In the genomic region with DNA sequence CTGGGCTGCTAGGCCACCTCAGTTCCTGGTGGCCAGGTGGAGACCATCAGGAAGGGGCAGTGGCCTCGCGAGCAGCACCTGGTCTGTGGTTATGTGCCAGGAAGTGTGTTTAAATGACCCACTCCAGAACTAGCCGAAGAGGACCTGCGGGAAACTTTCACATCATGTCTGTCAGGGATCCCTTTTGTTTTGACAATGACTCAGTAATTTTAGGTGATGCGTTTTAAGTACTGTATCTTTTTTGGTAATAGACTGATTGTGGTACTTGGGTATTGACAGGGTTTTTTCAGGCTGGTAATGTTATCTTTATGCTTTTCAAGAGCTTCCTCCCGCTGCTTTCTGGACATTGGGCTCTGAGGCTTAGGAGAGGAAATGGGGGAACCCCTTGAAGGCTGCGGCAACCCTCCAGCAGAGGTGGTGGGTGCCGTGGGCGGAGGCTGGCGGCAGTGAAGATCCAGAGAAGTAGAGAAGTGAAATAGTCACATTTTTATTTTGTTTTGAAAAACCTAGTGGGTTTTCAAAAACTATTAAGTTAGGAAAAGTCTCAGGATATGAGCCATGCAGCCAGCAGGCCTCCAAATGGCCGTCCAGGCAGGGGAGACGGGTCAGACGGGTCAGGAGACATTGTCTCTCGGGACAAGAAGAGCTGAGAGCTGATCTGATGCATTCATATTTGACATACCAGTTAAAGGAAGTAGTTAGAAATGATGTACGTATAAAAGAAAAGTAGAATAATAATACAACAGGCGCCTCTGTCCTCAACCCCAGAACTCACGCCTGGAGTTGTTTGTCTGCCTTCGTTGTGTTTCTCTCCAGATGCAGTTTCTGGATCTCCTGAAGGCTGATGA, we compare ENCODE assay signal across 1 cellular context.
TF ChIP-seq lines count a peak whose summit lies in the region.

No MANE protein-coding gene starts in this region.

TF ChIP-seq in GM12878, 131 proteins besides CTCF, POLR2A, EP300 and RAD21 (continued from another document and continues in another):
- TF ChIP-seq SIN3A (IDR thresholded peaks at IDR 0.05; ENCODE audit: low read depth, low read length) (no peak), TAF1 (IDR thresholded peaks at IDR 0.05; ENCODE audit: borderline replicate concordance, low read depth, low read length) (no peak), FOS (IDR thresholded peaks at IDR 0.05; ENCODE audit: borderline replicate concordance, extremely low read depth, insufficient read length) (no peak), EED (IDR thresholded peaks at IDR 0.05; ENCODE audit: low read depth) (no peak), SMAD1 (IDR thresholded peaks at IDR 0.05; ENCODE audit: low read depth, partially characterized antibody) (no peak), SUZ12 (IDR thresholded peaks at IDR 0.05; ENCODE audit: unreplicated experiment) (no peak), TBL1XR1 (IDR thresholded peaks at IDR 0.05; ENCODE audit: low read depth, low read length) (no peak), CEBPB (IDR thresholded peaks at IDR 0.05; ENCODE audit: borderline replicate concordance in 1 of 2, low read depth in 2 of 2, low read length in 2 of 2) (no peak), MEF2A (IDR thresholded peaks at IDR 0.05; ENCODE audit: insufficient read depth, low read depth, low read length) (no peak), POU2F2 (IDR thresholded peaks at IDR 0.05; ENCODE audit: borderline replicate concordance, low read depth, low read length) (no peak), MTA3 (IDR thresholded peaks at IDR 0.05; ENCODE audit: borderline replicate concordance, low read length) (no peak), IKZF1 (conservative IDR thresholded peaks at IDR 0.05) (peak; percentile 32; the same call in 1 of the 2 replicates), LARP7 (IDR thresholded peaks at IDR 0.05) (no peak), CHD2 (IDR thresholded peaks at IDR 0.05; ENCODE audit: borderline replicate concordance, low read depth, low read length) (no peak), TCF7 (IDR thresholded peaks at IDR 0.05; ENCODE audit: borderline replicate concordance) (no peak), NR2F1 (conservative IDR thresholded peaks at IDR 0.05) (0 out of 2 replicates have a peak, but pooled peaks have one; percentile 31), DPF2 (IDR thresholded peaks at IDR 0.05) (0 out of 2 replicates have a peak, but pooled peaks have one; percentile 19), RUNX3 (IDR thresholded peaks at IDR 0.05; ENCODE audit: low read length) (peak; percentile 57), SREBF2 (IDR thresholded peaks at IDR 0.05; ENCODE audit: low read length) (no peak), NRF1 (conservative IDR thresholded peaks at IDR 0.05; ENCODE audit: low read depth, low read length) (no peak), FOXK2 (IDR thresholded peaks at IDR 0.05) (no peak), MYB (IDR thresholded peaks at IDR 0.05; ENCODE audit: borderline replicate concordance, low read depth, low read length) (no peak), USF2 (IDR thresholded peaks at IDR 0.05; ENCODE audit: borderline replicate concordance, low read depth, low read length) (no peak), KDM1A (IDR thresholded peaks at IDR 0.05; ENCODE audit: borderline replicate concordance) (no peak), NFXL1 (IDR thresholded peaks at IDR 0.05; ENCODE audit: borderline replicate concordance) (no peak), NFYA (IDR thresholded peaks at IDR 0.05; ENCODE audit: borderline replicate concordance, low read depth, low read length) (no peak), KLF5 (IDR thresholded peaks at IDR 0.05; ENCODE audit: partially characterized antibody) (no peak), ZNF207 (IDR thresholded peaks at IDR 0.05; ENCODE audit: borderline replicate concordance) (no peak), IKZF2 (IDR thresholded peaks at IDR 0.05) (peak; percentile 24 to 38; a peak in 2 of 4 replicates), TCF12 (IDR thresholded peaks at IDR 0.05; ENCODE audit: low read depth, low read length) (peak; percentile 57; the same call in 1 of the 2 replicates), MYC (IDR thresholded peaks at IDR 0.05; ENCODE audit: insufficient read depth, insufficient read length, insufficient replicate concordance, low read length, severe bottlenecking) (no peak), CBFB (IDR thresholded peaks at IDR 0.05; ENCODE audit: low read depth) (no peak), SP1 (IDR thresholded peaks at IDR 0.05; ENCODE audit: low read depth, low read length) (no peak), SUPT20H (IDR thresholded peaks at IDR 0.05; ENCODE audit: borderline replicate concordance, control insufficient read depth, low read depth, low read length) (no peak)
- TF ChIP-seq, protein P1, sequence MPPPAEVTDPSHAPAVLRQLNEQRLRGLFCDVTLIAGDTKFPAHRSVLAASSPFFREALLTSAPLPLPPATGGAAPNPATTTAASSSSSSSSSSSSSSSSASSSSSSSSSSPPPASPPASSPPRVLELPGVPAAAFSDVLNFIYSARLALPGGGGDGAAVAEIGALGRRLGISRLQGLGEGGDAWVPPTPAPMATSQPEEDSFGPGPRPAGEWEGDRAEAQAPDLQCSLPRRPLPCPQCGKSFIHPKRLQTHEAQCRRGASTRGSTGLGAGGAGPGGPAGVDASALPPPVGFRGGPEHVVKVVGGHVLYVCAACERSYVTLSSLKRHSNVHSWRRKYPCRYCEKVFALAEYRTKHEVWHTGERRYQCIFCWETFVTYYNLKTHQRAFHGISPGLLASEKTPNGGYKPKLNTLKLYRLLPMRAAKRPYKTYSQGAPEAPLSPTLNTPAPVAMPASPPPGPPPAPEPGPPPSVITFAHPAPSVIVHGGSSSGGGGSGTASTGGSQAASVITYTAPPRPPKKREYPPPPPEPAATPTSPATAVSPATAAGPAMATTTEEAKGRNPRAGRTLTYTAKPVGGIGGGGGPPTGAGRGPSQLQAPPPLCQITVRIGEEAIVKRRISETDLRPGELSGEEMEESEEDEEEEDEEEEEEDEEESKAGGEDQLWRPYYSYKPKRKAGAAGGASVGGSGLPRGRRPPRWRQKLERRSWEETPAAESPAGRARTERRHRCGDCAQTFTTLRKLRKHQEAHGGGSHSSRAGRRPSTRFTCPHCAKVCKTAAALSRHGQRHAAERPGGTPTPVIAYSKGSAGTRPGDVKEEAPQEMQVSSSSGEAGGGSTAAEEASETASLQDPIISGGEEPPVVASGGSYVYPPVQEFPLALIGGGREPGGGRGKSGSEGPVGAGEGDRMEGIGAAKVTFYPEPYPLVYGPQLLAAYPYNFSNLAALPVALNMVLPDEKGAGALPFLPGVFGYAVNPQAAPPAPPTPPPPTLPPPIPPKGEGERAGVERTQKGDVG (CRISPR knock-in tag; IDR thresholded peaks at IDR 0.05) = no peak
- TF ChIP-seq, protein P2, sequence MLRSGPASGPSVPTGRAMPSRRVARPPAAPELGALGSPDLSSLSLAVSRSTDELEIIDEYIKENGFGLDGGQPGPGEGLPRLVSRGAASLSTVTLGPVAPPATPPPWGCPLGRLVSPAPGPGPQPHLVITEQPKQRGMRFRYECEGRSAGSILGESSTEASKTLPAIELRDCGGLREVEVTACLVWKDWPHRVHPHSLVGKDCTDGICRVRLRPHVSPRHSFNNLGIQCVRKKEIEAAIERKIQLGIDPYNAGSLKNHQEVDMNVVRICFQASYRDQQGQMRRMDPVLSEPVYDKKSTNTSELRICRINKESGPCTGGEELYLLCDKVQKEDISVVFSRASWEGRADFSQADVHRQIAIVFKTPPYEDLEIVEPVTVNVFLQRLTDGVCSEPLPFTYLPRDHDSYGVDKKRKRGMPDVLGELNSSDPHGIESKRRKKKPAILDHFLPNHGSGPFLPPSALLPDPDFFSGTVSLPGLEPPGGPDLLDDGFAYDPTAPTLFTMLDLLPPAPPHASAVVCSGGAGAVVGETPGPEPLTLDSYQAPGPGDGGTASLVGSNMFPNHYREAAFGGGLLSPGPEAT (IDR thresholded peaks at IDR 0.05; ENCODE audit: low read depth) = 0 out of 2 replicates have a peak, but pooled peaks have one; percentile 33
- TF ChIP-seq, protein P3, sequence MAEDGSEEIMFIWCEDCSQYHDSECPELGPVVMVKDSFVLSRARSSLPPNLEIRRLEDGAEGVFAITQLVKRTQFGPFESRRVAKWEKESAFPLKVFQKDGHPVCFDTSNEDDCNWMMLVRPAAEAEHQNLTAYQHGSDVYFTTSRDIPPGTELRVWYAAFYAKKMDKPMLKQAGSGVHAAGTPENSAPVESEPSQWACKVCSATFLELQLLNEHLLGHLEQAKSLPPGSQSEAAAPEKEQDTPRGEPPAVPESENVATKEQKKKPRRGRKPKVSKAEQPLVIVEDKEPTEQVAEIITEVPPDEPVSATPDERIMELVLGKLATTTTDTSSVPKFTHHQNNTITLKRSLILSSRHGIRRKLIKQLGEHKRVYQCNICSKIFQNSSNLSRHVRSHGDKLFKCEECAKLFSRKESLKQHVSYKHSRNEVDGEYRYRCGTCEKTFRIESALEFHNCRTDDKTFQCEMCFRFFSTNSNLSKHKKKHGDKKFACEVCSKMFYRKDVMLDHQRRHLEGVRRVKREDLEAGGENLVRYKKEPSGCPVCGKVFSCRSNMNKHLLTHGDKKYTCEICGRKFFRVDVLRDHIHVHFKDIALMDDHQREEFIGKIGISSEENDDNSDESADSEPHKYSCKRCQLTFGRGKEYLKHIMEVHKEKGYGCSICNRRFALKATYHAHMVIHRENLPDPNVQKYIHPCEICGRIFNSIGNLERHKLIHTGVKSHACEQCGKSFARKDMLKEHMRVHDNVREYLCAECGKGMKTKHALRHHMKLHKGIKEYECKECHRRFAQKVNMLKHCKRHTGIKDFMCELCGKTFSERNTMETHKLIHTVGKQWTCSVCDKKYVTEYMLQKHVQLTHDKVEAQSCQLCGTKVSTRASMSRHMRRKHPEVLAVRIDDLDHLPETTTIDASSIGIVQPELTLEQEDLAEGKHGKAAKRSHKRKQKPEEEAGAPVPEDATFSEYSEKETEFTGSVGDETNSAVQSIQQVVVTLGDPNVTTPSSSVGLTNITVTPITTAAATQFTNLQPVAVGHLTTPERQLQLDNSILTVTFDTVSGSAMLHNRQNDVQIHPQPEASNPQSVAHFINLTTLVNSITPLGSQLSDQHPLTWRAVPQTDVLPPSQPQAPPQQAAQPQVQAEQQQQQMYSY (CRISPR knock-in tag; IDR thresholded peaks at IDR 0.05) = no peak
- TF ChIP-seq, protein P4, sequence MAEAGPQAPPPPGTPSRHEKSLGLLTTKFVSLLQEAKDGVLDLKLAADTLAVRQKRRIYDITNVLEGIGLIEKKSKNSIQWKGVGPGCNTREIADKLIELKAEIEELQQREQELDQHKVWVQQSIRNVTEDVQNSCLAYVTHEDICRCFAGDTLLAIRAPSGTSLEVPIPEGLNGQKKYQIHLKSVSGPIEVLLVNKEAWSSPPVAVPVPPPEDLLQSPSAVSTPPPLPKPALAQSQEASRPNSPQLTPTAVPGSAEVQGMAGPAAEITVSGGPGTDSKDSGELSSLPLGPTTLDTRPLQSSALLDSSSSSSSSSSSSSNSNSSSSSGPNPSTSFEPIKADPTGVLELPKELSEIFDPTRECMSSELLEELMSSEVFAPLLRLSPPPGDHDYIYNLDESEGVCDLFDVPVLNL (IDR thresholded peaks at IDR 0.05; ENCODE audit: low read depth, low read length) = no peak
- TF ChIP-seq, protein P5, sequence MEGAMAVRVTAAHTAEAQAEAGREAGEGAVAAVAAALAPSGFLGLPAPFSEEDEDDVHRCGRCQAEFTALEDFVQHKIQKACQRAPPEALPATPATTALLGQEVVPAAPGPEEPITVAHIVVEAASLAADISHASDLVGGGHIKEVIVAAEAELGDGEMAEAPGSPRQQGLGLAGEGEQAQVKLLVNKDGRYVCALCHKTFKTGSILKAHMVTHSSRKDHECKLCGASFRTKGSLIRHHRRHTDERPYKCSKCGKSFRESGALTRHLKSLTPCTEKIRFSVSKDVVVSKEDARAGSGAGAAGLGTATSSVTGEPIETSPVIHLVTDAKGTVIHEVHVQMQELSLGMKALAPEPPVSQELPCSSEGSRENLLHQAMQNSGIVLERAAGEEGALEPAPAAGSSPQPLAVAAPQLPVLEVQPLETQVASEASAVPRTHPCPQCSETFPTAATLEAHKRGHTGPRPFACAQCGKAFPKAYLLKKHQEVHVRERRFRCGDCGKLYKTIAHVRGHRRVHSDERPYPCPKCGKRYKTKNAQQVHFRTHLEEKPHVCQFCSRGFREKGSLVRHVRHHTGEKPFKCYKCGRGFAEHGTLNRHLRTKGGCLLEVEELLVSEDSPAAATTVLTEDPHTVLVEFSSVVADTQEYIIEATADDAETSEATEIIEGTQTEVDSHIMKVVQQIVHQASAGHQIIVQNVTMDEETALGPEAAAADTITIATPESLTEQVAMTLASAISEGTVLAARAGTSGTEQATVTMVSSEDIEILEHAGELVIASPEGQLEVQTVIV (IDR thresholded peaks at IDR 0.05; ENCODE audit: borderline replicate concordance, partially characterized antibody) = no peak
- TF ChIP-seq, protein P6, sequence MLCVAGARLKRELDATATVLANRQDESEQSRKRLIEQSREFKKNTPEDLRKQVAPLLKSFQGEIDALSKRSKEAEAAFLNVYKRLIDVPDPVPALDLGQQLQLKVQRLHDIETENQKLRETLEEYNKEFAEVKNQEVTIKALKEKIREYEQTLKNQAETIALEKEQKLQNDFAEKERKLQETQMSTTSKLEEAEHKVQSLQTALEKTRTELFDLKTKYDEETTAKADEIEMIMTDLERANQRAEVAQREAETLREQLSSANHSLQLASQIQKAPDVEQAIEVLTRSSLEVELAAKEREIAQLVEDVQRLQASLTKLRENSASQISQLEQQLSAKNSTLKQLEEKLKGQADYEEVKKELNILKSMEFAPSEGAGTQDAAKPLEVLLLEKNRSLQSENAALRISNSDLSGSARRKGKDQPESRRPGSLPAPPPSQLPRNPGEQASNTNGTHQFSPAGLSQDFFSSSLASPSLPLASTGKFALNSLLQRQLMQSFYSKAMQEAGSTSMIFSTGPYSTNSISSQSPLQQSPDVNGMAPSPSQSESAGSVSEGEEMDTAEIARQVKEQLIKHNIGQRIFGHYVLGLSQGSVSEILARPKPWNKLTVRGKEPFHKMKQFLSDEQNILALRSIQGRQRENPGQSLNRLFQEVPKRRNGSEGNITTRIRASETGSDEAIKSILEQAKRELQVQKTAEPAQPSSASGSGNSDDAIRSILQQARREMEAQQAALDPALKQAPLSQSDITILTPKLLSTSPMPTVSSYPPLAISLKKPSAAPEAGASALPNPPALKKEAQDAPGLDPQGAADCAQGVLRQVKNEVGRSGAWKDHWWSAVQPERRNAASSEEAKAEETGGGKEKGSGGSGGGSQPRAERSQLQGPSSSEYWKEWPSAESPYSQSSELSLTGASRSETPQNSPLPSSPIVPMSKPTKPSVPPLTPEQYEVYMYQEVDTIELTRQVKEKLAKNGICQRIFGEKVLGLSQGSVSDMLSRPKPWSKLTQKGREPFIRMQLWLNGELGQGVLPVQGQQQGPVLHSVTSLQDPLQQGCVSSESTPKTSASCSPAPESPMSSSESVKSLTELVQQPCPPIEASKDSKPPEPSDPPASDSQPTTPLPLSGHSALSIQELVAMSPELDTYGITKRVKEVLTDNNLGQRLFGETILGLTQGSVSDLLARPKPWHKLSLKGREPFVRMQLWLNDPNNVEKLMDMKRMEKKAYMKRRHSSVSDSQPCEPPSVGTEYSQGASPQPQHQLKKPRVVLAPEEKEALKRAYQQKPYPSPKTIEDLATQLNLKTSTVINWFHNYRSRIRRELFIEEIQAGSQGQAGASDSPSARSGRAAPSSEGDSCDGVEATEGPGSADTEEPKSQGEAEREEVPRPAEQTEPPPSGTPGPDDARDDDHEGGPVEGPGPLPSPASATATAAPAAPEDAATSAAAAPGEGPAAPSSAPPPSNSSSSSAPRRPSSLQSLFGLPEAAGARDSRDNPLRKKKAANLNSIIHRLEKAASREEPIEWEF (IDR thresholded peaks at IDR 0.05; ENCODE audit: insufficient replicate concordance, low read depth, low read length) = no peak
